1 cellular context compared by ENCODE assay signal in the genomic region with DNA sequence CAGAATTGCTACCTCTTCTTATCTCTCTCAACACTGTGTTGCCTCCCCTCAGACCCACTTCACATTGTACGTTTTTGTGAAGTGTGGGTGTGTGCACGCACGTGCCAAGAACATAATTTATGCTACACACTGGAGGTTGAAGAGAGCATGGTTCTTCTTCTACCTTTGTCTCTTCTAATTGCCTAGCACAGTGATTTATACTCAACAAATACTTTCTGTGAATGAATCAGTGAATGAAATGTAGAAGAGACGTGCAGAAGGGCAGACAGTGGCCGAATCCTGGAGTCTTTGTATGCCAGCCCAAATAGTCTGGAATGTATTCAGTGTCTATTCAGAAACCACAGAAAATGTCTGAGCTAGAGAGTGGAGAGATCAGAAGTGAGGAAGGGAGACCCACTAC.
TF ChIP-seq lines count a peak whose summit lies in the region.

No MANE protein-coding gene starts in this region.

TF ChIP-seq in GM12878, 131 proteins besides CTCF, POLR2A, EP300 and RAD21:
- TF ChIP-seq SPI1 (IDR thresholded peaks at IDR 0.05; ENCODE audit: borderline replicate concordance, insufficient read depth, low read depth, low read length), result no peak
- no peak for TF ChIP-seq CBX5 (IDR thresholded peaks at IDR 0.05; ENCODE audit: low read depth)
- no peak for TF ChIP-seq GATAD2B (conservative IDR thresholded peaks at IDR 0.05; ENCODE audit: low read depth)
- TF ChIP-seq, protein P1, sequence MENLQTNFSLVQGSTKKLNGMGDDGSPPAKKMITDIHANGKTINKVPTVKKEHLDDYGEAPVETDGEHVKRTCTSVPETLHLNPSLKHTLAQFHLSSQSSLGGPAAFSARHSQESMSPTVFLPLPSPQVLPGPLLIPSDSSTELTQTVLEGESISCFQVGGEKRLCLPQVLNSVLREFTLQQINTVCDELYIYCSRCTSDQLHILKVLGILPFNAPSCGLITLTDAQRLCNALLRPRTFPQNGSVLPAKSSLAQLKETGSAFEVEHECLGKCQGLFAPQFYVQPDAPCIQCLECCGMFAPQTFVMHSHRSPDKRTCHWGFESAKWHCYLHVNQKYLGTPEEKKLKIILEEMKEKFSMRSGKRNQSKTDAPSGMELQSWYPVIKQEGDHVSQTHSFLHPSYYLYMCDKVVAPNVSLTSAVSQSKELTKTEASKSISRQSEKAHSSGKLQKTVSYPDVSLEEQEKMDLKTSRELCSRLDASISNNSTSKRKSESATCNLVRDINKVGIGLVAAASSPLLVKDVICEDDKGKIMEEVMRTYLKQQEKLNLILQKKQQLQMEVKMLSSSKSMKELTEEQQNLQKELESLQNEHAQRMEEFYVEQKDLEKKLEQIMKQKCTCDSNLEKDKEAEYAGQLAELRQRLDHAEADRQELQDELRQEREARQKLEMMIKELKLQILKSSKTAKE (IDR thresholded peaks at IDR 0.05; ENCODE audit: low read depth, poor library complexity, severe bottlenecking), result no peak
- TF ChIP-seq, protein P2, sequence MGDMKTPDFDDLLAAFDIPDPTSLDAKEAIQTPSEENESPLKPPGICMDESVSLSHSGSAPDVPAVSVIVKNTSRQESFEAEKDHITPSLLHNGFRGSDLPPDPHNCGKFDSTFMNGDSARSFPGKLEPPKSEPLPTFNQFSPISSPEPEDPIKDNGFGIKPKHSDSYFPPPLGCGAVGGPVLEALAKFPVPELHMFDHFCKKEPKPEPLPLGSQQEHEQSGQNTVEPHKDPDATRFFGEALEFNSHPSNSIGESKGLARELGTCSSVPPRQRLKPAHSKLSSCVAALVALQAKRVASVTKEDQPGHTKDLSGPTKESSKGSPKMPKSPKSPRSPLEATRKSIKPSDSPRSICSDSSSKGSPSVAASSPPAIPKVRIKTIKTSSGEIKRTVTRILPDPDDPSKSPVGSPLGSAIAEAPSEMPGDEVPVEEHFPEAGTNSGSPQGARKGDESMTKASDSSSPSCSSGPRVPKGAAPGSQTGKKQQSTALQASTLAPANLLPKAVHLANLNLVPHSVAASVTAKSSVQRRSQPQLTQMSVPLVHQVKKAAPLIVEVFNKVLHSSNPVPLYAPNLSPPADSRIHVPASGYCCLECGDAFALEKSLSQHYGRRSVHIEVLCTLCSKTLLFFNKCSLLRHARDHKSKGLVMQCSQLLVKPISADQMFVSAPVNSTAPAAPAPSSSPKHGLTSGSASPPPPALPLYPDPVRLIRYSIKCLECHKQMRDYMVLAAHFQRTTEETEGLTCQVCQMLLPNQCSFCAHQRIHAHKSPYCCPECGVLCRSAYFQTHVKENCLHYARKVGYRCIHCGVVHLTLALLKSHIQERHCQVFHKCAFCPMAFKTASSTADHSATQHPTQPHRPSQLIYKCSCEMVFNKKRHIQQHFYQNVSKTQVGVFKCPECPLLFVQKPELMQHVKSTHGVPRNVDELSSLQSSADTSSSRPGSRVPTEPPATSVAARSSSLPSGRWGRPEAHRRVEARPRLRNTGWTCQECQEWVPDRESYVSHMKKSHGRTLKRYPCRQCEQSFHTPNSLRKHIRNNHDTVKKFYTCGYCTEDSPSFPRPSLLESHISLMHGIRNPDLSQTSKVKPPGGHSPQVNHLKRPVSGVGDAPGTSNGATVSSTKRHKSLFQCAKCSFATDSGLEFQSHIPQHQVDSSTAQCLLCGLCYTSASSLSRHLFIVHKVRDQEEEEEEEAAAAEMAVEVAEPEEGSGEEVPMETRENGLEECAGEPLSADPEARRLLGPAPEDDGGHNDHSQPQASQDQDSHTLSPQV (IDR thresholded peaks at IDR 0.05), result no peak
- no peak for TF ChIP-seq CHD1 (IDR thresholded peaks at IDR 0.05; ENCODE audit: low read depth, low read length)
- no peak for TF ChIP-seq ZNF384 (IDR thresholded peaks at IDR 0.05; ENCODE audit: borderline replicate concordance, low read depth, low read length)
- TF ChIP-seq SUZ12 (IDR thresholded peaks at IDR 0.05; ENCODE audit: unreplicated experiment), result no peak
- TF ChIP-seq STAT1 (conservative IDR thresholded peaks at IDR 0.05), result no peak
- TF ChIP-seq, protein P3, sequence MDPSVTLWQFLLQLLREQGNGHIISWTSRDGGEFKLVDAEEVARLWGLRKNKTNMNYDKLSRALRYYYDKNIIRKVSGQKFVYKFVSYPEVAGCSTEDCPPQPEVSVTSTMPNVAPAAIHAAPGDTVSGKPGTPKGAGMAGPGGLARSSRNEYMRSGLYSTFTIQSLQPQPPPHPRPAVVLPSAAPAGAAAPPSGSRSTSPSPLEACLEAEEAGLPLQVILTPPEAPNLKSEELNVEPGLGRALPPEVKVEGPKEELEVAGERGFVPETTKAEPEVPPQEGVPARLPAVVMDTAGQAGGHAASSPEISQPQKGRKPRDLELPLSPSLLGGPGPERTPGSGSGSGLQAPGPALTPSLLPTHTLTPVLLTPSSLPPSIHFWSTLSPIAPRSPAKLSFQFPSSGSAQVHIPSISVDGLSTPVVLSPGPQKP (IDR thresholded peaks at IDR 0.05; ENCODE audit: low read depth, low read length), result no peak
- TF ChIP-seq, protein P4, sequence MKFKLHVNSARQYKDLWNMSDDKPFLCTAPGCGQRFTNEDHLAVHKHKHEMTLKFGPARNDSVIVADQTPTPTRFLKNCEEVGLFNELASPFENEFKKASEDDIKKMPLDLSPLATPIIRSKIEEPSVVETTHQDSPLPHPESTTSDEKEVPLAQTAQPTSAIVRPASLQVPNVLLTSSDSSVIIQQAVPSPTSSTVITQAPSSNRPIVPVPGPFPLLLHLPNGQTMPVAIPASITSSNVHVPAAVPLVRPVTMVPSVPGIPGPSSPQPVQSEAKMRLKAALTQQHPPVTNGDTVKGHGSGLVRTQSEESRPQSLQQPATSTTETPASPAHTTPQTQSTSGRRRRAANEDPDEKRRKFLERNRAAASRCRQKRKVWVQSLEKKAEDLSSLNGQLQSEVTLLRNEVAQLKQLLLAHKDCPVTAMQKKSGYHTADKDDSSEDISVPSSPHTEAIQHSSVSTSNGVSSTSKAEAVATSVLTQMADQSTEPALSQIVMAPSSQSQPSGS (IDR thresholded peaks at IDR 0.05; ENCODE audit: low read length), result no peak
- no peak for TF ChIP-seq STAT3 (IDR thresholded peaks at IDR 0.05; ENCODE audit: low read depth, low read length)
- TF ChIP-seq, protein P5, sequence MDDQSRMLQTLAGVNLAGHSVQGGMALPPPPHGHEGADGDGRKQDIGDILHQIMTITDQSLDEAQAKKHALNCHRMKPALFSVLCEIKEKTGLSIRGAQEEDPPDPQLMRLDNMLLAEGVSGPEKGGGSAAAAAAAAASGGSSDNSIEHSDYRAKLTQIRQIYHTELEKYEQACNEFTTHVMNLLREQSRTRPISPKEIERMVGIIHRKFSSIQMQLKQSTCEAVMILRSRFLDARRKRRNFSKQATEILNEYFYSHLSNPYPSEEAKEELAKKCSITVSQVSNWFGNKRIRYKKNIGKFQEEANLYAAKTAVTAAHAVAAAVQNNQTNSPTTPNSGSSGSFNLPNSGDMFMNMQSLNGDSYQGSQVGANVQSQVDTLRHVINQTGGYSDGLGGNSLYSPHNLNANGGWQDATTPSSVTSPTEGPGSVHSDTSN (IDR thresholded peaks at IDR 0.05; ENCODE audit: insufficient replicate concordance, low read depth, low read length), result no peak
- TF ChIP-seq MEF2B (IDR thresholded peaks at IDR 0.05; ENCODE audit: partially characterized antibody, poor library complexity, severe bottlenecking), result no peak
